ENCODE assay signal across 8 cellular contexts in the genomic region with DNA sequence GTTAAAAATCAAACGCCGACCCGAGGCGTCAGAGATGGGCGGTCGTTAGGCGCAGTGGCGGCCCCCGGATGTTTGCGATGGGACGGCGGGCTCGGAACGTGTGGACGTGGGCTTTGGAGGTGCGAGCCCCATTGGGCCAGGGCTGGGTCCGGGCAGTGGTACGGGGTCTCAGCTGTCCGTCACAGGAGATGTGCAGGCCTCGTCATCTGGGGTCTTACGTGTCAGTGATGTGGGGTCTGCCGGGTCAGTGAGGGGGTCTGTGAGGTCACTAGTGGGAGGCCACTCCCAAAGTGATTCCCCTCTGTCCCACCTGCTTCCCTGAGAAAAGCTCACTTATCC. TPM values are rescaled to one million over a fixed set of nuclear protein-coding genes. Genes with fewer than 3 reads are reported as not detected.
DNase-seq lines count a peak whose midpoint lies in the region; ATAC-seq, FAIRE-seq and TF ChIP-seq lines count a peak whose summit lies in the region.

No MANE protein-coding gene starts in this region.

- H3K4me3 ChIP-seq in CD8-positive, alpha-beta T cell (ENCODE audit: low read depth, low read length), result peak overlapping the region; percentile 77
- peak overlapping the region; percentile 43 for H3K4me3 ChIP-seq in NB4 (ENCODE audit: low read depth, low read length)
- H3K4me3 ChIP-seq in endothelial cell of umbilical vein (replicated peaks in 1 of 3; ENCODE audit: insufficient read depth in 1 of 3, low read depth in 1 of 3, low read length in 3 of 3), result peak overlapping the region; percentile 7 to 51 (median 47)
- peak overlapping the region; percentile 66 to 84 for H3K4me3 ChIP-seq in neuronal stem cell (ENCODE audit: low read length in 2 of 2)

- H3K36me3 ChIP-seq in CD8-positive, alpha-beta T cell (ENCODE audit: insufficient read depth, low read length), result no peaks in the 10 kb centered on the region
- no peaks in the 10 kb centered on the region for H3K36me3 ChIP-seq in endothelial cell of umbilical vein (ENCODE audit: control insufficient read depth in 2 of 2, extremely low read depth in 1 of 2, insufficient read depth in 2 of 2, low read length in 2 of 2)
- no peaks in the 10 kb centered on the region for H3K36me3 ChIP-seq in neuronal stem cell (replicated peaks in 1 of 2; ENCODE audit: control insufficient read depth in 2 of 2, insufficient read depth in 2 of 2, low read length in 2 of 2)

- no CpG with 5 or more reads among the region's 22 CpGs for WGBS in neuronal stem cell (ENCODE audit: extremely low coverage in 2 of 2, insufficient read length in 2 of 2, insufficient replicate concordance in 1 of 2), 2 donors

- H2BK5ac ChIP-seq in neuronal stem cell (ENCODE audit: low read length), result peak overlapping the region; percentile 75

- H3K14ac ChIP-seq in neuronal stem cell (ENCODE audit: low read length), result no peak overlapping the region

- H3K4me2 ChIP-seq in endothelial cell of umbilical vein (ENCODE audit: insufficient read depth, low read length), result peak overlapping the region; percentile 58
- H3K4me2 ChIP-seq in neuronal stem cell (ENCODE audit: insufficient read depth, low read length, poor library complexity, severe bottlenecking), result peak overlapping the region; percentile 89

- H3K18ac ChIP-seq in neuronal stem cell (ENCODE audit: low read length), result peak overlapping the region; percentile 97

- TF ChIP-seq POLR2A in NB4 (IDR thresholded peaks at IDR 0.05; ENCODE audit: extremely low read depth, insufficient read length) (no peak), endothelial cell of umbilical vein (IDR thresholded peaks at IDR 0.05; ENCODE audit: low read depth, low read length) (no peak)

- no peaks in the 10 kb centered on the region for H3K9me1 ChIP-seq in endothelial cell of umbilical vein (replicated peaks; ENCODE audit: control insufficient read depth, extremely low read depth, insufficient read depth, low read length)

- no peak overlapping the region for H3K4ac ChIP-seq in neuronal stem cell (ENCODE audit: low read length)

- no peaks in the 10 kb centered on the region for H4K20me1 ChIP-seq in endothelial cell of umbilical vein (replicated peaks; ENCODE audit: control insufficient read depth, extremely low read depth, insufficient read depth, low read length)

- BruUV-seq in endothelial cell of umbilical vein (replicated peaks; lab: Mats Ljungman, UMichigan) (TSS peak; percentile 45), Calu3 (replicated peaks; lab: Mats Ljungman, UMichigan) (no TSS peak)

- H3K9me3 ChIP-seq in CD8-positive, alpha-beta T cell (ENCODE audit: low read length), result no peaks in the 10 kb centered on the region
- H3K9me3 ChIP-seq in endothelial cell of umbilical vein (replicated peaks; ENCODE audit: control insufficient read depth, insufficient read depth, low read length) (no peaks in the 10 kb centered on the region), neuronal stem cell (replicated peaks in 1 of 2; ENCODE audit: control insufficient read depth in 2 of 2, insufficient read depth in 1 of 2, low read depth in 1 of 2, low read length in 2 of 2) (peaks cover 4 to 35% of the 10 kb centered on the region in 2 donors)

- peak overlapping the region; percentile 58 for H2BK12ac ChIP-seq in neuronal stem cell (ENCODE audit: low read length)

- H3K27me3 ChIP-seq in CD8-positive, alpha-beta T cell (ENCODE audit: insufficient read depth, low read length), result no peaks in the 10 kb centered on the region
- H3K27me3 ChIP-seq in endothelial cell of umbilical vein (ENCODE audit: control insufficient read depth in 2 of 2, insufficient read depth in 2 of 2, low read length in 2 of 2), result peaks cover 3 to 17% of the 10 kb centered on the region in 2 experiments
- peaks cover 0 to 5% (median 2%) of the 10 kb centered on the region in 3 experiments for H3K27me3 ChIP-seq in neuronal stem cell (ENCODE audit: control insufficient read depth in 3 of 3, insufficient read depth in 3 of 3, low read depth in 1 of 3, low read length in 3 of 3)

- POLR2A ChIA-PET in CD8-positive, alpha-beta T cell (lab: Charles Lee), result interaction anchor here (0.8 to 1.9 kb wide), 11 partner anchors 9 to 272 kb away, joined by 3 to 9 read pairs (median 3); a partner anchor contains a TSS
- POLR2A ChIA-PET in endothelial cell of umbilical vein (lab: Charles Lee), result no interaction called here

- H3K9me3 Mint-ChIP-seq in CD8-positive, alpha-beta T cell, result peaks cover 15% of the 10 kb centered on the region
- H3K9me3 Mint-ChIP-seq in Calu3 (ENCODE audit: low read depth, unreplicated experiment), result peaks cover 23% of the 10 kb centered on the region

- no peak for TF ChIP-seq CTCF in CD8-positive, alpha-beta T cell (IDR thresholded peaks at IDR 0.05)
- TF ChIP-seq CTCF in NB4 (IDR thresholded peaks at IDR 0.05; ENCODE audit: low read depth, low read length) (no peak), endothelial cell of umbilical vein (IDR thresholded peaks at IDR 0.05; ENCODE audit: extremely low read depth in 1 of 2, insufficient read depth in 1 of 2, low read depth in 1 of 2, low read length in 2 of 2) (no peak), Calu3 (IDR thresholded peaks at IDR 0.05; ENCODE audit: unreplicated experiment) (no peak)

- no peaks in the 10 kb centered on the region for H3K27me3 Mint-ChIP-seq in CD8-positive, alpha-beta T cell (ENCODE audit: low read depth)
- no peaks in the 10 kb centered on the region for H3K27me3 Mint-ChIP-seq in Calu3 (ENCODE audit: unreplicated experiment)

- H4K91ac ChIP-seq in neuronal stem cell (ENCODE audit: low read depth, low read length, poor library complexity), result no peak overlapping the region

- H2AFZ ChIP-seq in endothelial cell of umbilical vein (ENCODE audit: low read depth, low read length) (peak overlapping the region; percentile 83), neuronal stem cell (ENCODE audit: low read length) (peak overlapping the region; percentile 95)

- peaks cover 6% of the 10 kb centered on the region for H3K4me1 ChIP-seq in CD8-positive, alpha-beta T cell (ENCODE audit: insufficient read depth, low read length)
- H3K4me1 ChIP-seq in endothelial cell of umbilical vein (ENCODE audit: control insufficient read depth, extremely low read depth, insufficient read depth, low read length) (peaks cover 2% of the 10 kb centered on the region), neuronal stem cell (ENCODE audit: control insufficient read depth in 2 of 2, insufficient read depth in 1 of 2, low read depth in 1 of 2, low read length in 2 of 2) (peaks cover 0 to 3% of the 10 kb centered on the region in 2 donors)

- no peak overlapping the region for H2BK15ac ChIP-seq in neuronal stem cell (ENCODE audit: low read length)

- H3K79me2 ChIP-seq in endothelial cell of umbilical vein (ENCODE audit: control insufficient read depth, insufficient read depth, low read length), result no peaks in the 10 kb centered on the region

- no peaks in the 10 kb centered on the region for H3K79me1 ChIP-seq in neuronal stem cell (ENCODE audit: low read depth, low read length)

- no peak overlapping the region for H2AK5ac ChIP-seq in neuronal stem cell (ENCODE audit: low read depth, low read length)

- intact Hi-C loops in CD8-positive, alpha-beta T cell (cut with DNase I, micrococcal nuclease), result loop anchor here (2.0 to 5.0 kb wide), 5 partner anchors 48 to 222 kb away; a partner anchor contains a TSS
- intact Hi-C loops in endothelial cell of umbilical vein (cut with micrococcal nuclease), result no loop called here
- intact Hi-C loops in Calu3 (cut with micrococcal nuclease; ENCODE audit: unreplicated experiment), result no loop called here

- ATAC-seq in CD8-positive, alpha-beta T cell, result no peak

- H3K4me3 Mint-ChIP-seq in CD8-positive, alpha-beta T cell, result peak overlapping the region; percentile 96
- H3K4me3 Mint-ChIP-seq in Calu3 (ENCODE audit: low read depth, unreplicated experiment), result no peak overlapping the region

- peaks cover 23% of the 10 kb centered on the region for H3K36me3 Mint-ChIP-seq in CD8-positive, alpha-beta T cell
- H3K36me3 Mint-ChIP-seq in Calu3 (ENCODE audit: insufficient read depth, unreplicated experiment), result no peaks in the 10 kb centered on the region

- H3K9ac ChIP-seq in endothelial cell of umbilical vein (replicated peaks; ENCODE audit: extremely low read depth, insufficient read depth, low read length), result peak overlapping the region; percentile 40
- peak overlapping the region; percentile 91 for H3K9ac ChIP-seq in neuronal stem cell (ENCODE audit: low read depth, low read length, poor library complexity)

- no peak overlapping the region for H2BK120ac ChIP-seq in neuronal stem cell (ENCODE audit: low read depth, low read length)

- dilution Hi-C loops in endothelial cell of umbilical vein (cut with MboI; ENCODE audit: extremely low pct_ligation_motif_present, low sequenced_read_pairs), result no loop called here

- no peak for DNase-seq in CD8-positive, alpha-beta T cell
- no peak for DNase-seq in NB4 (ENCODE audit: low read depth)
- DNase-seq in endothelial cell of umbilical vein (ENCODE audit: low read depth, low spot score), result no peak
- DNase-seq in neuronal stem cell (ENCODE audit: low spot score), result no peak
- no peak for DNase-seq in HK-2 (ENCODE audit: unreplicated experiment)
- DNase-seq in Calu3, result no peak
- DNase-seq in kidney glomerular epithelial cell (lab: John Stamatoyannopoulos, UW), result no peak
- DNase-seq in mucosa of gallbladder (ENCODE audit: low spot score), result no peak

- H3K27ac Mint-ChIP-seq in CD8-positive, alpha-beta T cell, result peak overlapping the region; percentile 97
- H3K27ac Mint-ChIP-seq in Calu3 (ENCODE audit: unreplicated experiment), result no peak overlapping the region

- H3K23ac ChIP-seq in neuronal stem cell (ENCODE audit: low read depth, low read length, poor library complexity), result peak overlapping the region; percentile 65

- CTCF ChIA-PET in CD8-positive, alpha-beta T cell (lab: Charles Lee), result interaction anchor here (0.6 to 1.3 kb wide), 3 partner anchors 8 to 95 kb away, joined by 3 to 5 read pairs (median 3); a partner anchor contains a TSS
- CTCF ChIA-PET in endothelial cell of umbilical vein (lab: Charles Lee) (interaction anchor here (1.2 kb wide), 1 partner anchor 47 kb away, joined by 3 read pairs; a partner anchor contains a TSS), Calu3 (lab: Charles Lee) (no interaction called here)

- no peak overlapping the region for H4K8ac ChIP-seq in neuronal stem cell (ENCODE audit: low read depth, low read length)

- FAIRE-seq in endothelial cell of umbilical vein (lab: Jason Lieb, UNC), result no peak

- peaks cover 23% of the 10 kb centered on the region for H3K4me1 Mint-ChIP-seq in CD8-positive, alpha-beta T cell (ENCODE audit: low read depth)
- no peaks in the 10 kb centered on the region for H3K4me1 Mint-ChIP-seq in Calu3 (ENCODE audit: low read depth, unreplicated experiment)

- peak overlapping the region; percentile 93 for H3K27ac ChIP-seq in CD8-positive, alpha-beta T cell (ENCODE audit: low read depth, low read length)
- no peak overlapping the region for H3K27ac ChIP-seq in endothelial cell of umbilical vein (ENCODE audit: insufficient read depth, low read depth, low read length)
- peak overlapping the region; percentile 83 for H3K27ac ChIP-seq in neuronal stem cell (replicated peaks; ENCODE audit: low read length)

RNA-seq across cellular contexts. Expression of a gene that starts 21.6 kb away (rescaled TPM):
- 10 to 100 TPM; 70.6 to 81.1 TPM for total RNA-seq in CD8-positive, alpha-beta T cell
- total RNA-seq in endothelial cell of umbilical vein (64.7 and 66.5 TPM in 2 replicates), Calu3 (2022) (47.2 and 49.5 TPM in 2 replicates), mucosa of gallbladder (35.2 TPM)
- polyA plus RNA-seq in endothelial cell of umbilical vein, result 45.4 and 57.0 TPM in 2 replicates
- 37.3 and 39.1 TPM in 2 replicates for polyA plus RNA-seq in endothelial cell of umbilical vein (2011; cell fraction: cytosol; rRNA removed)
- 161 and 181 TPM in 2 replicates for polyA plus RNA-seq in endothelial cell of umbilical vein (2011; cell fraction: nucleus; rRNA removed)
- polyA plus RNA-seq in endothelial cell of umbilical vein (2012), result 30.0 and 36.7 TPM in 2 replicates
- 123 and 127 TPM in 2 replicates for polyA minus RNA-seq in endothelial cell of umbilical vein
- polyA minus RNA-seq in endothelial cell of umbilical vein (2011; cell fraction: cytosol; rRNA and poly(A)+ RNA removed), result not detected
- 68.0 and 78.4 TPM in 2 replicates for polyA minus RNA-seq in endothelial cell of umbilical vein (2011; cell fraction: nucleus; rRNA and poly(A)+ RNA removed)
- polyA plus RNA-seq in neuronal stem cell (2013, experiment 1 of 2), result 18.4 TPM
- 18.0 TPM for polyA plus RNA-seq in neuronal stem cell (2013, experiment 2 of 2)

RNA-seq across cellular contexts. Expression of a gene that starts 47.1 kb away (rescaled TPM):
- total RNA-seq in CD8-positive, alpha-beta T cell, result 1 to 10 TPM; 5.0 TPM
- total RNA-seq in endothelial cell of umbilical vein (11.0 and 11.3 TPM in 2 replicates), Calu3 (2022) (31.1 and 32.8 TPM in 2 replicates), mucosa of gallbladder (17.7 TPM)
- polyA plus RNA-seq in endothelial cell of umbilical vein, result 2.4 TPM in 2 replicates
- 2.4 TPM in 2 replicates for polyA plus RNA-seq in endothelial cell of umbilical vein (2011; cell fraction: cytosol; rRNA removed)
- 18.5 and 18.6 TPM in 2 replicates for polyA plus RNA-seq in endothelial cell of umbilical vein (2011; cell fraction: nucleus; rRNA removed)
- polyA plus RNA-seq in endothelial cell of umbilical vein (2012), result 4.9 and 5.3 TPM in 2 replicates
- polyA minus RNA-seq in endothelial cell of umbilical vein, result 6.2 and 6.4 TPM in 2 replicates
- polyA minus RNA-seq in endothelial cell of umbilical vein (2011; cell fraction: cytosol; rRNA and poly(A)+ RNA removed), result 3.2 TPM
- 8.8 and 15.5 TPM in 2 replicates for polyA minus RNA-seq in endothelial cell of umbilical vein (2011; cell fraction: nucleus; rRNA and poly(A)+ RNA removed)
- 10.4 TPM for polyA plus RNA-seq in neuronal stem cell (2013, experiment 1 of 2)
- 9.8 TPM for polyA plus RNA-seq in neuronal stem cell (2013, experiment 2 of 2)

Comparison
In these comparisons a context has a peak if more than half of its experiments do, and no peak if none do; other contexts are left out.
1. intact Hi-C loops: an anchor here in CD8-positive, alpha-beta T cell (2.0 to 5.0 kb wide); none called in endothelial cell of umbilical vein and Calu3.